ENCODE assay signal across 8 cellular contexts in the genomic region with DNA sequence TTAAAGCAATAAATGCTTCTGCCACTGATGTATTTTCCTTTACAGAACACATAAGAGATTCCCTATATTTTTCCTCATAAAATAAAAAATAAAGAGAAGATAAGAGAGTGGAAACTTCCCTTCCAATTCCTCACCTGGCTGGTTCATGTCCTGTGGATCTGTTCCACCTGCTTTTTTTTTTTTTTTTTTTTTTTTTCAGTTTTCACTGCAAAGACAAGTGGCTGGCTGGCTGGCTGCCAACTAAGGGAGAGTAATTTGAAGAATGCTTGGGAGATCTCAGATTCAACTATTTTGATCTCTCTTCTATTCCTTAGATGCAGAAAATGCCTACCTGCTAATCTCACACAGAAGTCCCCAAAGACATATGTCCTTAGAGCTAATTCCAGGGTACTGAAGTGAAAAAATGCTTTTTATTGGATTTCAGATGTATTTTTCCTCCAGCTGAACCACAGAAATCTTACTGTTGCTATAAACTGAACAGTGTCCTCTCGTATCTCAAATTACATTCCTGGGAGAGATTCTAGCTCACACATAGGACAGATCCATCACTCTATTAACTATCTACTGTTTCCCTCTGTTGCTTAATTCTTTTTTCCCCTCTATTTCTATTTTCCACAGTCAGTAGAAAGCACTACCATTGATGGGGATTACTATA.
DNase-seq lines count a peak whose midpoint lies in the region; ATAC-seq and TF ChIP-seq lines count a peak whose summit lies in the region.

No MANE protein-coding gene starts in this region.

- no peaks in the 10 kb centered on the region for H3K27me3 Mint-ChIP-seq in activated CD8-positive, alpha-beta T cell treated with anti-CD3 and anti-CD28 coated beads for 36 hours
- H3K27me3 Mint-ChIP-seq in activated CD8-positive, alpha-beta T cell treated with anti-CD3 and anti-CD28 coated beads, Interleukin-2, amount 10 ng/mL, durations not matched to agents 7 days and 5 days (ENCODE audit: low read depth), result peaks cover 3% of the 10 kb centered on the region

- ATAC-seq in activated CD8-positive, alpha-beta T cell treated with anti-CD3 and anti-CD28 coated beads for 36 hours, result no peak
- ATAC-seq in activated CD8-positive, alpha-beta T cell treated with anti-CD3 and anti-CD28 coated beads, Interleukin-2, amount 10 ng/mL, durations not matched to agents 7 days and 5 days, result no peak
- no peak for ATAC-seq in GM19463 (IDR thresholded peaks at IDR 0.05; ENCODE audit: unreplicated experiment)

- no peaks in the 10 kb centered on the region for H3K36me3 ChIP-seq in thyroid gland

- peak; percentile 29 for DNase-seq in activated CD8-positive, alpha-beta T cell treated with anti-CD3 and anti-CD28 coated beads for 36 hours
- no peak for DNase-seq in activated CD8-positive, alpha-beta T cell treated with anti-CD3 and anti-CD28 coated beads, Interleukin-2, amount 10 ng/mL, durations not matched to agents 7 days and 5 days
- DNase-seq in NCI-H2227 (lab: John Stamatoyannopoulos, UW; ENCODE audit: unreplicated experiment), result peak; percentile 91
- peak; percentile 33 to 47 for DNase-seq in cardiac fibroblast (ENCODE audit: low read depth in 2 of 2)
- DNase-seq in thyroid gland, result peak; percentile 95 to 97
- DNase-seq in epidermal melanocyte (ENCODE audit: insufficient read length, low spot score), result no peak
- DNase-seq in activated naive CD4-positive, alpha-beta T cell (lab: John Stamatoyannopoulos, UW), result no peak

- H3K36me3 Mint-ChIP-seq in activated CD8-positive, alpha-beta T cell treated with anti-CD3 and anti-CD28 coated beads for 36 hours (ENCODE audit: low read depth), result no peaks in the 10 kb centered on the region
- H3K36me3 Mint-ChIP-seq in activated CD8-positive, alpha-beta T cell treated with anti-CD3 and anti-CD28 coated beads, Interleukin-2, amount 10 ng/mL, durations not matched to agents 7 days and 5 days (ENCODE audit: low read depth), result no peaks in the 10 kb centered on the region

- no peak overlapping the region for H3K27ac Mint-ChIP-seq in activated CD8-positive, alpha-beta T cell treated with anti-CD3 and anti-CD28 coated beads for 36 hours
- no peak overlapping the region for H3K27ac Mint-ChIP-seq in activated CD8-positive, alpha-beta T cell treated with anti-CD3 and anti-CD28 coated beads, Interleukin-2, amount 10 ng/mL, durations not matched to agents 7 days and 5 days

- peaks cover 6 to 8% of the 10 kb centered on the region in 2 donors for H3K4me1 ChIP-seq in thyroid gland

- no peaks in the 10 kb centered on the region for H3K4me1 Mint-ChIP-seq in activated CD8-positive, alpha-beta T cell treated with anti-CD3 and anti-CD28 coated beads for 36 hours (ENCODE audit: low read depth)
- no peaks in the 10 kb centered on the region for H3K4me1 Mint-ChIP-seq in activated CD8-positive, alpha-beta T cell treated with anti-CD3 and anti-CD28 coated beads, Interleukin-2, amount 10 ng/mL, durations not matched to agents 7 days and 5 days (ENCODE audit: low read depth)

- H3K27ac ChIP-seq in thyroid gland, result peak overlapping the region; percentile 44 to 72 (median 61)

- H3K4me3 Mint-ChIP-seq in activated CD8-positive, alpha-beta T cell treated with anti-CD3 and anti-CD28 coated beads for 36 hours, result no peak overlapping the region
- H3K4me3 Mint-ChIP-seq in activated CD8-positive, alpha-beta T cell treated with anti-CD3 and anti-CD28 coated beads, Interleukin-2, amount 10 ng/mL, durations not matched to agents 7 days and 5 days, result no peak overlapping the region

- POLR2A ChIA-PET in activated CD8-positive, alpha-beta T cell treated with anti-CD3 and anti-CD28 coated beads for 36 hours (lab: Charles Lee), result no interaction called here
- POLR2A ChIA-PET in activated CD8-positive, alpha-beta T cell treated with anti-CD3 and anti-CD28 coated beads, Interleukin-2, amount 10 ng/mL, durations not matched to agents 7 days and 5 days (lab: Charles Lee), result no interaction called here

- TF ChIP-seq POLR2A in thyroid gland (IDR thresholded peaks at IDR 0.05), result no peak

- intact Hi-C loops in activated CD8-positive, alpha-beta T cell treated with anti-CD3 and anti-CD28 coated beads for 36 hours (cut with micrococcal nuclease), result no loop called here
- intact Hi-C loops in thyroid gland (cut with DNase I), result no loop called here

- WGBS in thyroid gland, 2 donors, result 14 to 16% methylated on average over 1 of the region's 1 CpG

- CTCF ChIA-PET in activated CD8-positive, alpha-beta T cell treated with anti-CD3 and anti-CD28 coated beads for 36 hours (lab: Charles Lee), result no interaction called here
- CTCF ChIA-PET in activated CD8-positive, alpha-beta T cell treated with anti-CD3 and anti-CD28 coated beads, Interleukin-2, amount 10 ng/mL, durations not matched to agents 7 days and 5 days (lab: Charles Lee), result no interaction called here

- no peaks in the 10 kb centered on the region for H3K9me3 ChIP-seq in thyroid gland

- H3K27me3 ChIP-seq in thyroid gland, result no peaks in the 10 kb centered on the region

- H3K4me3 ChIP-seq in cardiac fibroblast (replicated peaks in 1 of 2; ENCODE audit: low read depth in 2 of 2, low read length in 2 of 2) (no peak overlapping the region), thyroid gland (replicated peaks in 1 of 3) (no peak overlapping the region)

- no peak for TF ChIP-seq CTCF in activated CD8-positive, alpha-beta T cell treated with anti-CD3 and anti-CD28 coated beads for 36 hours (IDR thresholded peaks at IDR 0.05)
- no peak for TF ChIP-seq CTCF in cardiac fibroblast (IDR thresholded peaks at IDR 0.05; ENCODE audit: low read depth, low read length)
- TF ChIP-seq CTCF in thyroid gland (IDR thresholded peaks at IDR 0.05), result no peak

- H3K9me3 Mint-ChIP-seq in activated CD8-positive, alpha-beta T cell treated with anti-CD3 and anti-CD28 coated beads for 36 hours, result no peaks in the 10 kb centered on the region
- no peaks in the 10 kb centered on the region for H3K9me3 Mint-ChIP-seq in activated CD8-positive, alpha-beta T cell treated with anti-CD3 and anti-CD28 coated beads, Interleukin-2, amount 10 ng/mL, durations not matched to agents 7 days and 5 days (ENCODE audit: insufficient read depth)

Comparison
In these comparisons a context has a peak if more than half of its experiments do, and no peak if none do; other contexts are left out.
1. DNase-seq: peak in activated CD8-positive, alpha-beta T cell treated with anti-CD3 and anti-CD28 coated beads for 36 hours (single experiment), NCI-H2227 (single experiment), cardiac fibroblast (2 of 2) and thyroid gland (2 of 2); none in activated CD8-positive, alpha-beta T cell treated with anti-CD3 and anti-CD28 coated beads, Interleukin-2, amount 10 ng/mL, durations not matched to agents 7 days and 5 days (single experiment), epidermal melanocyte (single experiment) and activated naive CD4-positive, alpha-beta T cell (0 of 4).